In the genomic region with DNA sequence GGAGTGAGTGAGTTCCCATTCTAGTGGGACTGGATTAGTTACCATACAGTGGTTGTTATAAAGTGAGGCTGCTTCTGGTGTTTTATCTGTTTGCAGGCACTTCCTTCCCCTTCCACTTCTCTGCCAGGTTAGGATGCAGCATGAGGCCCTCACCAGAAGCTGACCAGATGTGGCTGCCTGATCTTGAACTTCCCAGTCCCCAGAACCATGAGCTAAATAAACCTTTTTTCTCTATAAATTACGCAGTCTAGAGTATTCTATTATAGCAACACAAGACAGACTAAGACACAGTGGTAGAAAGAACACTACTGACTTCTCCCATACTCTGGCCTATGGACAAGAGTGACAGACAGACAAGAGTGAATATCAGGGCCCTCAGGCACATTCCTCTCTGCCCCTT, we compare ENCODE assay signal across 18 cellular contexts. TPM values are rescaled to one million over a fixed set of nuclear protein-coding genes. Genes with fewer than 3 reads are reported as not detected.
DNase-seq lines count a peak whose midpoint lies in the region; ATAC-seq and TF ChIP-seq lines count a peak whose summit lies in the region.
"Had no signal": no experiment of that assay in that cellular context is flagged by ENCODE, and none has a peak within 500 bp of the region (broad histone marks: within the 10 kb centered on the region; RNA-seq: fewer than 3 reads in every experiment).

No MANE protein-coding gene starts in this region.

- no peaks in the 10 kb centered on the region for H3K27me3 Mint-ChIP-seq in activated CD8-positive, alpha-beta T cell treated with anti-CD3 and anti-CD28 coated beads, Interleukin-2, amount 10 ng/mL, durations not matched to agents 7 days and 5 days (ENCODE audit: low read depth)
- H3K27me3 Mint-ChIP-seq in activated CD8-positive, alpha-beta T cell treated with anti-CD3 and anti-CD28 coated beads for 36 hours, result no peaks in the 10 kb centered on the region
- peaks cover 8% of the 10 kb centered on the region for H3K27me3 Mint-ChIP-seq in endothelial cell (ENCODE audit: unreplicated experiment)
- H3K27me3 Mint-ChIP-seq: CD4-positive, CD25-positive, alpha-beta regulatory T cell had no signal

- H3K36me3 Mint-ChIP-seq in activated CD8-positive, alpha-beta T cell treated with anti-CD3 and anti-CD28 coated beads, Interleukin-2, amount 10 ng/mL, durations not matched to agents 7 days and 5 days (ENCODE audit: low read depth), result peaks cover 33% of the 10 kb centered on the region
- H3K36me3 Mint-ChIP-seq in activated CD8-positive, alpha-beta T cell treated with anti-CD3 and anti-CD28 coated beads for 36 hours (ENCODE audit: low read depth), result peaks cover 27% of the 10 kb centered on the region
- peaks cover 14% of the 10 kb centered on the region for H3K36me3 Mint-ChIP-seq in endothelial cell (ENCODE audit: low read depth, unreplicated experiment)

- H3K9me3 ChIP-seq in HEK293 (ENCODE audit: control insufficient read depth, insufficient read depth, low read depth, low read length) (no peaks in the 10 kb centered on the region), heart left ventricle (peaks cover 0 to 11% (median 4%) of the 10 kb centered on the region in 12 donors)
- H3K9me3 ChIP-seq: BE2C, HAP-1 had no signal

- TF ChIP-seq POLR2A in NB4 (IDR thresholded peaks at IDR 0.05; ENCODE audit: extremely low read depth, insufficient read length) (no peak), heart left ventricle (IDR thresholded peaks at IDR 0.05) (no peak)

- H3K9me3 Mint-ChIP-seq in activated CD8-positive, alpha-beta T cell treated with anti-CD3 and anti-CD28 coated beads, Interleukin-2, amount 10 ng/mL, durations not matched to agents 7 days and 5 days (ENCODE audit: insufficient read depth), result peaks cover 22% of the 10 kb centered on the region
- H3K9me3 Mint-ChIP-seq in activated CD8-positive, alpha-beta T cell treated with anti-CD3 and anti-CD28 coated beads for 36 hours, result peaks cover 17% of the 10 kb centered on the region
- peaks cover 7% of the 10 kb centered on the region for H3K9me3 Mint-ChIP-seq in endothelial cell (ENCODE audit: unreplicated experiment)

- DNase-seq in activated CD8-positive, alpha-beta T cell treated with anti-CD3 and anti-CD28 coated beads, Interleukin-2, amount 10 ng/mL, durations not matched to agents 7 days and 5 days, result no peak
- DNase-seq in activated CD8-positive, alpha-beta T cell treated with anti-CD3 and anti-CD28 coated beads for 36 hours, result no peak
- DNase-seq in NB4 (ENCODE audit: low read depth) (peak; percentile 30), endothelial cell (ENCODE audit: low spot score) (no peak), heart left ventricle (no peak), SW 1271 (lab: John Stamatoyannopoulos, UW) (no peak)
- DNase-seq: BE2C; C1 segment of cervical spinal cord; CD4-positive, CD25-positive, alpha-beta regulatory T cell; CD8-positive, alpha-beta memory T cell; COR-L47; DMS 273 treated with DMSO at 0.1 percent for 48 hours; DMS53; GM23248 had no signal

- peaks cover 64% of the 10 kb centered on the region for H3K4me1 Mint-ChIP-seq in activated CD8-positive, alpha-beta T cell treated with anti-CD3 and anti-CD28 coated beads, Interleukin-2, amount 10 ng/mL, durations not matched to agents 7 days and 5 days (ENCODE audit: low read depth)
- H3K4me1 Mint-ChIP-seq in activated CD8-positive, alpha-beta T cell treated with anti-CD3 and anti-CD28 coated beads for 36 hours (ENCODE audit: low read depth), result peaks cover 48% of the 10 kb centered on the region
- H3K4me1 Mint-ChIP-seq in endothelial cell (ENCODE audit: unreplicated experiment), result peaks cover 10% of the 10 kb centered on the region

- no peak overlapping the region for H3K4me3 ChIP-seq in HEK293 (ENCODE audit: low read depth, low read length)
- H3K4me3 ChIP-seq in NB4 (ENCODE audit: low read depth, low read length), result no peak overlapping the region
- H3K4me3 ChIP-seq in heart left ventricle, result no peak overlapping the region
- H3K4me3 ChIP-seq: GM23248, HAP-1 had no signal

- H3K27me3 ChIP-seq in heart left ventricle, result no peaks in the 10 kb centered on the region
- H3K27me3 ChIP-seq: BE2C had no signal

- no peaks in the 10 kb centered on the region for H3K36me3 ChIP-seq in HEK293 (ENCODE audit: control insufficient read depth in 2 of 2, insufficient read depth in 1 of 2, low read length in 2 of 2)
- no peaks in the 10 kb centered on the region for H3K36me3 ChIP-seq in heart left ventricle
- H3K36me3 ChIP-seq: BE2C, HAP-1 had no signal

- no peak overlapping the region for H3K27ac ChIP-seq in HEK293 (ENCODE audit: extremely low read depth, low read depth, low read length)
- no peak overlapping the region for H3K27ac ChIP-seq in heart left ventricle
- H3K27ac ChIP-seq: GM23248 had no signal

- intact Hi-C loops in activated CD8-positive, alpha-beta T cell treated with anti-CD3 and anti-CD28 coated beads for 36 hours (cut with micrococcal nuclease), result no loop called here
- intact Hi-C loops in heart left ventricle (cut with DNase I), result no loop called here

- TF ChIP-seq CTCF in activated CD8-positive, alpha-beta T cell treated with anti-CD3 and anti-CD28 coated beads for 36 hours (IDR thresholded peaks at IDR 0.05), result no peak
- TF ChIP-seq CTCF in HEK293 (tag by site-specific recombination; IDR thresholded peaks at IDR 0.05) (no peak), NB4 (IDR thresholded peaks at IDR 0.05; ENCODE audit: low read depth, low read length) (no peak), endothelial cell (IDR thresholded peaks at IDR 0.05; ENCODE audit: unreplicated experiment) (no peak), heart left ventricle (IDR thresholded peaks at IDR 0.05) (no peak)

- H3K27ac Mint-ChIP-seq in activated CD8-positive, alpha-beta T cell treated with anti-CD3 and anti-CD28 coated beads, Interleukin-2, amount 10 ng/mL, durations not matched to agents 7 days and 5 days, result peak overlapping the region; percentile 4
- H3K27ac Mint-ChIP-seq in activated CD8-positive, alpha-beta T cell treated with anti-CD3 and anti-CD28 coated beads for 36 hours, result no peak overlapping the region
- no peak overlapping the region for H3K27ac Mint-ChIP-seq in endothelial cell (ENCODE audit: unreplicated experiment)
- H3K27ac Mint-ChIP-seq: CD4-positive, CD25-positive, alpha-beta regulatory T cell; CD8-positive, alpha-beta memory T cell; IgD-negative memory B cell had no signal

- ATAC-seq in activated CD8-positive, alpha-beta T cell treated with anti-CD3 and anti-CD28 coated beads, Interleukin-2, amount 10 ng/mL, durations not matched to agents 7 days and 5 days, result no peak
- no peak for ATAC-seq in activated CD8-positive, alpha-beta T cell treated with anti-CD3 and anti-CD28 coated beads for 36 hours
- ATAC-seq in heart left ventricle, result no peak

- WGBS in heart left ventricle, 4 donors, result 78 to 90% (median 83%) methylated on average over 1 of the region's 1 CpG

- no peaks in the 10 kb centered on the region for H3K4me1 ChIP-seq in HEK293 (ENCODE audit: control insufficient read depth, insufficient read depth, low read length)
- peaks cover 0 to 5% (median 0%) of the 10 kb centered on the region in 12 donors for H3K4me1 ChIP-seq in heart left ventricle
- H3K4me1 ChIP-seq: BE2C, HAP-1 had no signal

- POLR2A ChIA-PET in activated CD8-positive, alpha-beta T cell treated with anti-CD3 and anti-CD28 coated beads, Interleukin-2, amount 10 ng/mL, durations not matched to agents 7 days and 5 days (lab: Charles Lee), result no interaction called here
- POLR2A ChIA-PET in activated CD8-positive, alpha-beta T cell treated with anti-CD3 and anti-CD28 coated beads for 36 hours (lab: Charles Lee), result no interaction called here
- POLR2A ChIA-PET in HEK293 (lab: Yijun Ruan, JAX), result no interaction called here

- no peak overlapping the region for H3K4me3 Mint-ChIP-seq in activated CD8-positive, alpha-beta T cell treated with anti-CD3 and anti-CD28 coated beads, Interleukin-2, amount 10 ng/mL, durations not matched to agents 7 days and 5 days
- H3K4me3 Mint-ChIP-seq in activated CD8-positive, alpha-beta T cell treated with anti-CD3 and anti-CD28 coated beads for 36 hours, result no peak overlapping the region
- peak overlapping the region; percentile 28 for H3K4me3 Mint-ChIP-seq in endothelial cell (ENCODE audit: unreplicated experiment)
- H3K4me3 Mint-ChIP-seq: CD4-positive, CD25-positive, alpha-beta regulatory T cell; CD8-positive, alpha-beta memory T cell; IgD-negative memory B cell had no signal

- CTCF ChIA-PET in activated CD8-positive, alpha-beta T cell treated with anti-CD3 and anti-CD28 coated beads, Interleukin-2, amount 10 ng/mL, durations not matched to agents 7 days and 5 days (lab: Charles Lee), result interaction anchor here (1.1 to 9.8 kb wide), 2 partner anchors 24 to 38 kb away, joined by 4 to 65 read pairs; no protein-coding TSS in a partner anchor
- CTCF ChIA-PET in activated CD8-positive, alpha-beta T cell treated with anti-CD3 and anti-CD28 coated beads for 36 hours (lab: Charles Lee), result interaction anchor here (1.4 to 3.2 kb wide), 2 partner anchors 18 to 25 kb away, joined by 3 to 19 read pairs; no protein-coding TSS in a partner anchor
- CTCF ChIA-PET in HEK293 (lab: Yijun Ruan, JAX), result interaction anchor here (0.6 kb wide), 1 partner anchor 22 kb away, joined by 4 read pairs; no protein-coding TSS in a partner anchor

TF ChIP-seq in HEK293, 187 proteins besides CTCF, POLR2A, EP300 and RAD21:
- peak; percentile 40 for TF ChIP-seq SETDB1 (IDR thresholded peaks at IDR 0.05; ENCODE audit: insufficient read length, low read length)
- no peak for TF ChIP-seq ZNF23 (tag by site-specific recombination; IDR thresholded peaks at IDR 0.05; ENCODE audit: borderline replicate concordance)
- no peak for TF ChIP-seq ZNF292 (tag by site-specific recombination; IDR thresholded peaks at IDR 0.05; ENCODE audit: borderline replicate concordance, low read depth)
- no peak for TF ChIP-seq ZNF214 (tag by site-specific recombination; IDR thresholded peaks at IDR 0.05; ENCODE audit: borderline replicate concordance)
- no peak for TF ChIP-seq ZNF132 (tag by site-specific recombination; IDR thresholded peaks at IDR 0.05; ENCODE audit: borderline replicate concordance)

RNA-seq across cellular contexts. Expression of a gene that starts 14.1 kb away (rescaled TPM):
- total RNA-seq in activated CD8-positive, alpha-beta T cell treated with anti-CD3 and anti-CD28 coated beads, Interleukin-2, amount 10 ng/mL, durations not matched to agents 7 days and 5 days, result under 1 TPM; 0.18 to 0.34 TPM
- total RNA-seq in activated CD8-positive, alpha-beta T cell treated with anti-CD3 and anti-CD28 coated beads for 36 hours, result under 1 TPM; 0.11 to 0.29 TPM
- total RNA-seq in endothelial cell (ENCODE audit: unreplicated experiment), result 0.13 TPM
- total RNA-seq in heart left ventricle, result under 1 TPM in 1 of 9 donors, not detected in 8; 0.06 TPM
- polyA plus RNA-seq in heart left ventricle, result not detected
- total RNA-seq: A172; CD4-positive, CD25-positive, alpha-beta regulatory T cell had no signal
- polyA plus RNA-seq: CD4-positive, CD25-positive, alpha-beta regulatory T cell; CD8-positive, alpha-beta memory T cell; GM23248; IgD-negative memory B cell had no signal

RNA-seq across cellular contexts. Expression of a gene that starts 53.4 kb away (rescaled TPM):
- 100 to 1,000 TPM; 144 to 145 TPM for total RNA-seq in activated CD8-positive, alpha-beta T cell treated with anti-CD3 and anti-CD28 coated beads, Interleukin-2, amount 10 ng/mL, durations not matched to agents 7 days and 5 days
- total RNA-seq in activated CD8-positive, alpha-beta T cell treated with anti-CD3 and anti-CD28 coated beads for 36 hours, result 100 to 1,000 TPM; 229 to 234 TPM
- total RNA-seq in endothelial cell (ENCODE audit: unreplicated experiment), result 27.2 TPM
- total RNA-seq in heart left ventricle, result 10 to 100 TPM in 1 of 9 donors, 1 to 10 TPM in 8; 2.1 to 16.1 (median 4.4) TPM
- 1 to 10 TPM; 1.0 to 3.5 TPM for polyA plus RNA-seq in heart left ventricle
